Comparison of ENCODE assay signal across 8 cellular contexts in genomic region chr1:67686272-67687197, GRCh38. TPM values are rescaled to one million over a fixed set of nuclear protein-coding genes. Genes with fewer than 3 reads are reported as not detected.
DNase-seq lines count a peak whose midpoint lies in the region; ATAC-seq and TF ChIP-seq lines count a peak whose summit lies in the region.

No MANE protein-coding gene starts in this region.

- peak overlapping the region; percentile 87 for H3K4me2 ChIP-seq in H9 (ENCODE audit: insufficient read depth, insufficient read length, low read length)

- peaks cover 26 to 30% of the 10 kb centered on the region in 2 experiments for H3K4me1 Mint-ChIP-seq in H9

- no peak for TF ChIP-seq CTCF in H9 (conservative IDR thresholded peaks at IDR 0.05)
- peak in 1 of 4 experiments; percentile 19 for TF ChIP-seq CTCF in gastroesophageal sphincter (IDR thresholded peaks at IDR 0.05)
- no peak for TF ChIP-seq CTCF in neutrophil (IDR thresholded peaks at IDR 0.05)
- no peak for TF ChIP-seq CTCF in tibial artery (IDR thresholded peaks at IDR 0.05)

- peak overlapping the region; percentile 64 for H3K9ac ChIP-seq in H9 (ENCODE audit: extremely low read depth, insufficient read length, low read length)

- no peaks in the 10 kb centered on the region for H3K9me3 ChIP-seq in H9 (ENCODE audit: control insufficient read depth, low read depth, low read length)
- no peaks in the 10 kb centered on the region for H3K9me3 ChIP-seq in SJCRH30 (replicated peaks)
- no peaks in the 10 kb centered on the region for H3K9me3 ChIP-seq in gastroesophageal sphincter
- no peaks in the 10 kb centered on the region for H3K9me3 ChIP-seq in neutrophil
- H3K9me3 ChIP-seq in tibial artery, result no peaks in the 10 kb centered on the region

- WGBS in H9 (ENCODE audit: extremely low coverage, insufficient read length, low lambda C conversion rate), result no CpG with 5 or more reads among the region's 42 CpGs
- 0% methylated on average over 1 to 3 of the region's 42 CpGs for WGBS in gastroesophageal sphincter (ENCODE audit: low coverage in 1 of 2), 2 donors

- H2BK15ac ChIP-seq in H9 (ENCODE audit: low read depth, low read length), result no peak overlapping the region

- no peaks in the 10 kb centered on the region for H4K20me1 ChIP-seq in H9 (ENCODE audit: control insufficient read depth, insufficient read depth, insufficient read length)

- H2AFZ ChIP-seq in H9 (ENCODE audit: low read length), result no peak overlapping the region

- H3K36me3 ChIP-seq in SJCRH30, result peaks cover 50% of the 10 kb centered on the region
- peaks cover 0 to 20% of the 10 kb centered on the region in 2 donors for H3K36me3 ChIP-seq in gastroesophageal sphincter
- no peaks in the 10 kb centered on the region for H3K36me3 ChIP-seq in neutrophil
- peaks cover 21 to 27% (median 24%) of the 10 kb centered on the region in 3 donors for H3K36me3 ChIP-seq in tibial artery

- no peak overlapping the region for H4K91ac ChIP-seq in H9 (ENCODE audit: insufficient read length, low read depth, low read length)

- peaks cover 5% of the 10 kb centered on the region for H3K23me2 ChIP-seq in H9 (ENCODE audit: insufficient read length, low read depth, low read length, poor library complexity, severe bottlenecking)

- H3K18ac ChIP-seq in H9 (ENCODE audit: insufficient read length, low read depth, low read length), result peak overlapping the region; percentile 73

- peaks cover 3 to 18% (median 11%) of the 10 kb centered on the region in 3 experiments for H3K36me3 Mint-ChIP-seq in H9 (ENCODE audit: insufficient read depth in 1 of 3, low read depth in 3 of 3)

- H3K4me1 ChIP-seq in H9 (ENCODE audit: insufficient read depth, low read length) (peaks cover 6% of the 10 kb centered on the region; the same call in 1 of the 2 replicates), SJCRH30 (peaks cover 28% of the 10 kb centered on the region), gastroesophageal sphincter (peaks cover 5 to 31% (median 6%) of the 10 kb centered on the region in 3 donors), neutrophil (ENCODE audit: control insufficient read depth in 1 of 2, insufficient read depth in 1 of 2, low read depth in 1 of 2, low read length in 1 of 2) (peaks cover 60 to 64% of the 10 kb centered on the region in 2 experiments), tibial artery (peaks cover 0 to 55% (median 34%) of the 10 kb centered on the region in 4 donors)

- no peaks in the 10 kb centered on the region for H3K79me2 ChIP-seq in H9 (ENCODE audit: insufficient read depth, low read length)

- H3K27ac ChIP-seq in H9 (ENCODE audit: insufficient read length, low read depth, low read length) (no peak overlapping the region), SJCRH30 (peak overlapping the region; percentile 99), gastroesophageal sphincter (peak overlapping the region; percentile 93 to 98 (median 96)), neutrophil (peak overlapping the region; percentile 92), tibial artery (peak overlapping the region; percentile 95 to 99)

- H3K9me3 Mint-ChIP-seq in H9, result no peaks in the 10 kb centered on the region; a peak in 1 of 5 replicates

- DNase-seq in G401 (ENCODE audit: low spot score) (peak; percentile 50), H9 (peak; percentile 58), M059J (ENCODE audit: low read depth) (peak; percentile 99), SJCRH30 (peak; percentile 96 to 98), tibial artery (peak; percentile 86 to 91)
- DNase-seq in activated naive CD4-positive, alpha-beta T cell treated with Interleukin-2 at 50 U/mL for 16 hours, result peak; percentile 55

- H3T11ph ChIP-seq in H9 (ENCODE audit: low read length), result no peak overlapping the region

- no peak overlapping the region for H2BK120ac ChIP-seq in H9 (ENCODE audit: low read depth, low read length, poor library complexity, severe bottlenecking)

- ATAC-seq in gastroesophageal sphincter, result peak; percentile 67

- no peak overlapping the region for H2BK20ac ChIP-seq in H9 (ENCODE audit: low read depth, low read length, poor library complexity, severe bottlenecking)

- no peak overlapping the region for H3K23ac ChIP-seq in H9 (ENCODE audit: insufficient read length, low read depth, low read length)

- H3K4ac ChIP-seq in H9 (ENCODE audit: low read depth, low read length), result no peak overlapping the region

- no peak overlapping the region for H4K5ac ChIP-seq in H9 (ENCODE audit: insufficient read length, low read depth, low read length)

- H3K27ac Mint-ChIP-seq in H9, result peak overlapping the region; percentile 59 to 96 (median 78); a peak in 5 of 7 replicates

- H3K27me3 Mint-ChIP-seq in H9 (ENCODE audit: low read depth), result no peaks in the 10 kb centered on the region

- no peak overlapping the region for H2BK12ac ChIP-seq in H9 (ENCODE audit: insufficient read length, low read depth, low read length)

- intact Hi-C loops in tibial artery (cut with DNase I; ENCODE audit: low total_unique reads), result loop anchor here (5.0 to 10.0 kb wide), 3 partner anchors 61 to 148 kb away; partner anchors contain the start of gene GNG12

- H3K4me3 Mint-ChIP-seq in H9, result peak overlapping the region; percentile 89 to 92

- peak overlapping the region; percentile 77 for H3K4me3 ChIP-seq in SJCRH30
- H3K4me3 ChIP-seq in gastroesophageal sphincter, result peak overlapping the region; percentile 69 to 80
- H3K4me3 ChIP-seq in neutrophil (ENCODE audit: low read depth in 1 of 2, low read length in 1 of 2), result peak overlapping the region; percentile 77 to 94
- peak overlapping the region; percentile 88 to 98 for H3K4me3 ChIP-seq in tibial artery

- H3K27me3 ChIP-seq in H9 (ENCODE audit: insufficient read depth, low read length) (no peaks in the 10 kb centered on the region), SJCRH30 (no peaks in the 10 kb centered on the region), gastroesophageal sphincter (no peaks in the 10 kb centered on the region), neutrophil (no peaks in the 10 kb centered on the region), tibial artery (no peaks in the 10 kb centered on the region)

- H3K14ac ChIP-seq in H9 (ENCODE audit: insufficient read depth, low read length), result peak overlapping the region; percentile 82; the same call in 1 of the 2 replicates

- H3K56ac ChIP-seq in H9 (ENCODE audit: insufficient read length, low read depth, low read length), result no peak overlapping the region

- no peak for TF ChIP-seq EP300 in gastroesophageal sphincter (IDR thresholded peaks at IDR 0.05)

- no peak overlapping the region for H2BK5ac ChIP-seq in H9 (ENCODE audit: insufficient read length, low read length)

- no peaks in the 10 kb centered on the region for H3K79me1 ChIP-seq in H9 (ENCODE audit: insufficient read depth, low read depth, low read length, poor library complexity, severe bottlenecking)

- no peak overlapping the region for H4K8ac ChIP-seq in H9 (replicated peaks; ENCODE audit: insufficient read length, low read depth, low read length)

- in situ Hi-C loops in G401 (cut with HindIII; ENCODE audit: low sequenced_read_pairs), result no loop called here

- no peak overlapping the region for H2AK5ac ChIP-seq in H9 (ENCODE audit: insufficient read length, low read length)

- TF ChIP-seq POLR2A in gastroesophageal sphincter (IDR thresholded peaks at IDR 0.05), result peak; percentile 34 to 58

RNA-seq across cellular contexts. Expression of gene GADD45A, which starts 1.5 kb away (rescaled TPM):
- 4.6 and 5.5 TPM in 2 replicates for total RNA-seq in G401 (2014; rRNA removed; shearing (Covaris generic))
- 22.8 and 25.0 TPM in 2 replicates for total RNA-seq in H9 (2021)
- total RNA-seq in M059J (2014; rRNA removed; shearing (Covaris generic)), result 46.6 and 48.8 TPM in 2 replicates
- 103 and 126 TPM in 2 replicates for total RNA-seq in SJCRH30 (2014; rRNA removed; shearing (Covaris generic))
- 10 to 100 TPM; 58.7 to 69.9 (median 65.6) TPM for total RNA-seq in gastroesophageal sphincter
